In the genomic region with DNA sequence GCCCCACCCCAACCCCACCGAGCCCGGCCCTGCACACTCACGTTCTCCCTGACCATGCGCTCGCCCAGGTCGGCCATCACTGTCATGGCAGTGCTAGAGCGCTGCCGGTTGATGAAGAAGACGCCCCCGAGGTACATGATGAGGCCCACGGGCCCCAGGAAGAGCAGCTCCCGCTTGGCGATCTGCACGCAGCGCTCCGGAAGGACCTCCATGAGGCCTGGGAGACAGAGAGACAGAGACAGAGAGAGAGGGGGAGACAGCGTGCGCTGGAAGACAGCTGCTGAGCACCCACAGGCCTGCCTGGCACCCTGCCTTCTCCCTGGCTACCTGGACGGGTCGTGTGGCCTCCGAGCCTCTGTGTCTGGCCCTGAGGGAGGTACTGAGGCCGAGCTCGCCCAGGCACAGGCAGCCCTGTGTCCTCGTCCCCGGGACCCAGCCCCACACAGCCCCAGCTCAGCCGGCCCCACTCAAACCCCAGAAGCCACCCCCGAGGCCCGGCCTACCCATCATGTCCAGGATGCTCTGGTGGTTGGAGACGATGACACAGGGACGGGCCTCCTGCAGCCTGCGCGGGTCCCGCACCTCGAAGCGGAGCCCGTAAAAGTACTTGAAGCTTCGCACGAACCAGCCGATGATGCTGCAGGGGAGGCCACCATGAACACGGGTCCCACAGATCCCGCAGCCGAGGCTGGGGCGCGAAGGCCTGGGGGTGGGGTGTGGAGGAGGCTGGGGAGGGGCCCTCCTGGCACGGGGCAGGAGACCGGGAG, we compare ENCODE assay signal across 19 cellular contexts. TPM values are rescaled to one million over a fixed set of nuclear protein-coding genes. Genes with fewer than 3 reads are reported as not detected.
A peak's percentile ranks its signal among the peaks of the same experiment; 100 is the strongest.
DNase-seq lines count a peak whose midpoint lies in the region; ATAC-seq and TF ChIP-seq lines count a peak whose summit lies in the region.
"Had no signal": no experiment of that assay in that cellular context is flagged by ENCODE, and none has a peak within 500 bp of the region (broad histone marks: within the 10 kb centered on the region; RNA-seq: fewer than 3 reads in every experiment).

No MANE protein-coding gene starts in this region.

- no peaks in the 10 kb centered on the region for H3K23me2 ChIP-seq in H9 (ENCODE audit: insufficient read length, low read depth, low read length, poor library complexity, severe bottlenecking)

- H3K4me1 Mint-ChIP-seq in H9 (peaks cover 2 to 7% of the 10 kb centered on the region in 2 experiments), WTC11 (0 out of 2 replicates have a peak, but pooled peaks cover 5% of the 10 kb centered on the region), endothelial cell (ENCODE audit: unreplicated experiment) (peaks cover 31% of the 10 kb centered on the region)

- H3K27me3 Mint-ChIP-seq in H9 (ENCODE audit: low read depth), result peaks cover 1% of the 10 kb centered on the region; the same call in 1 of the 2 replicates
- H3K27me3 Mint-ChIP-seq in WTC11 (ENCODE audit: low read depth), result no peaks in the 10 kb centered on the region
- H3K27me3 Mint-ChIP-seq in endothelial cell (ENCODE audit: unreplicated experiment), result peaks cover 89% of the 10 kb centered on the region
- H3K27me3 Mint-ChIP-seq: CD4-positive, alpha-beta memory T cell had no signal

- no peak overlapping the region for H2AK5ac ChIP-seq in H9 (ENCODE audit: insufficient read length, low read length)

- H2BK12ac ChIP-seq in H9 (ENCODE audit: insufficient read length, low read depth, low read length), result no peak overlapping the region

- H3K9me3 Mint-ChIP-seq in H9 (no peaks in the 10 kb centered on the region), WTC11 (no peaks in the 10 kb centered on the region), endothelial cell (ENCODE audit: unreplicated experiment) (peaks cover 4% of the 10 kb centered on the region)
- H3K9me3 Mint-ChIP-seq: CD4-positive, alpha-beta memory T cell; HFFc6 had no signal

- no peak overlapping the region for H4K8ac ChIP-seq in H9 (replicated peaks; ENCODE audit: insufficient read length, low read depth, low read length)

- POLR2A ChIA-PET in WTC11 (lab: Charles Lee), result no interaction called here

- H3K36me3 Mint-ChIP-seq in H9 (ENCODE audit: insufficient read depth in 1 of 3, low read depth in 3 of 3), result peaks cover 0 to 5% (median 0%) of the 10 kb centered on the region in 3 experiments; a peak in 4 of 7 replicates
- no peaks in the 10 kb centered on the region for H3K36me3 Mint-ChIP-seq in WTC11
- H3K36me3 Mint-ChIP-seq in endothelial cell (ENCODE audit: low read depth, unreplicated experiment), result peaks cover 35% of the 10 kb centered on the region

- no peak overlapping the region for H3K4ac ChIP-seq in H9 (ENCODE audit: low read depth, low read length)

- no peak overlapping the region for H2BK5ac ChIP-seq in H9 (ENCODE audit: insufficient read length, low read length)

- no peaks in the 10 kb centered on the region for H3K79me2 ChIP-seq in H9 (ENCODE audit: insufficient read depth, low read length)

- no peak overlapping the region for H3K9ac ChIP-seq in H9 (ENCODE audit: extremely low read depth, insufficient read length, low read length)

- DNase-seq in H9 (no peak), WTC11 (ENCODE audit: low spot score) (no peak), endothelial cell (ENCODE audit: low spot score) (peak; percentile 50), NCI-H128 (lab: John Stamatoyannopoulos, UW; ENCODE audit: unreplicated experiment) (no peak), COLO668 (lab: John Stamatoyannopoulos, UW; ENCODE audit: unreplicated experiment) (no peak), SKM-1 treated with dmso at 0.1 percent for 144 hours (lab: John Stamatoyannopoulos, UW; ENCODE audit: unreplicated experiment) (no peak)
- no peak for DNase-seq in activated naive CD4-positive, alpha-beta T cell treated with Interleukin-2 at 50 U/mL for 16 hours
- DNase-seq: 8988T; ACHN; AML-193; BE2C; C1 segment of cervical spinal cord; Caco-2; CD4-positive, alpha-beta memory T cell; DMS153; DND-41; HFFc6 had no signal

- H3K23ac ChIP-seq in H9 (ENCODE audit: insufficient read length, low read depth, low read length), result no peak overlapping the region

- no peaks in the 10 kb centered on the region for H3K4me1 ChIP-seq in H9 (ENCODE audit: insufficient read depth, low read length)
- H3K4me1 ChIP-seq: BE2C had no signal

- H3K56ac ChIP-seq in H9 (ENCODE audit: insufficient read length, low read depth, low read length), result no peak overlapping the region

- no peak overlapping the region for H4K5ac ChIP-seq in H9 (ENCODE audit: insufficient read length, low read depth, low read length)

- no peaks in the 10 kb centered on the region for H3K79me1 ChIP-seq in H9 (ENCODE audit: insufficient read depth, low read depth, low read length, poor library complexity, severe bottlenecking)

- no peak for TF ChIP-seq CTCF in H9 (conservative IDR thresholded peaks at IDR 0.05)
- no peak for TF ChIP-seq CTCF in WTC11 (IDR thresholded peaks at IDR 0.05)
- no peak for TF ChIP-seq CTCF in endothelial cell (IDR thresholded peaks at IDR 0.05; ENCODE audit: unreplicated experiment)

- no peak overlapping the region for H3K14ac ChIP-seq in H9 (ENCODE audit: insufficient read depth, low read length)

- no peak overlapping the region for H3K18ac ChIP-seq in H9 (ENCODE audit: insufficient read length, low read depth, low read length)

- no peak overlapping the region for H3K27ac ChIP-seq in H9 (ENCODE audit: insufficient read length, low read depth, low read length)
- H3K27ac ChIP-seq: A549 had no signal

- H3K27ac Mint-ChIP-seq in H9, result peak overlapping the region; percentile 32 to 80 (median 49); a peak in 2 of 7 replicates
- peak overlapping the region; percentile 79; the same call in 1 of the 2 replicates for H3K27ac Mint-ChIP-seq in WTC11
- H3K27ac Mint-ChIP-seq in endothelial cell (ENCODE audit: unreplicated experiment), result peak overlapping the region; percentile 93
- H3K27ac Mint-ChIP-seq: CD4-positive, alpha-beta memory T cell; HFFc6 had no signal

- H3K4me2 ChIP-seq in H9 (ENCODE audit: insufficient read depth, insufficient read length, low read length), result no peak overlapping the region
- H3K4me2 ChIP-seq: A549 had no signal

- H2AFZ ChIP-seq in H9 (ENCODE audit: low read length), result no peak overlapping the region

- no peaks in the 10 kb centered on the region for H3K27me3 ChIP-seq in H9 (ENCODE audit: insufficient read depth, low read length)
- H3K27me3 ChIP-seq: BE2C had no signal

- no CpG with 5 or more reads among the region's 46 CpGs for WGBS in H9 (ENCODE audit: extremely low coverage, insufficient read length, low lambda C conversion rate)

- no peaks in the 10 kb centered on the region for H3K9me3 ChIP-seq in H9 (ENCODE audit: control insufficient read depth, low read depth, low read length)
- H3K9me3 ChIP-seq: A549, BE2C, Caco-2 had no signal

- ATAC-seq in WTC11, result no peak
- ATAC-seq: A549, HCT116 had no signal

- no peak overlapping the region for H2BK120ac ChIP-seq in H9 (ENCODE audit: low read depth, low read length, poor library complexity, severe bottlenecking)

- no peak overlapping the region for H2BK20ac ChIP-seq in H9 (ENCODE audit: low read depth, low read length, poor library complexity, severe bottlenecking)

- CTCF ChIA-PET in WTC11 (lab: Charles Lee), result interaction anchor here (1.4 to 2.6 kb wide), 3 partner anchors 12 to 65 kb away, joined by 3 to 17 read pairs (median 5); a partner anchor contains a TSS

- H3K4me3 Mint-ChIP-seq in H9 (no peak overlapping the region), WTC11 (no peak overlapping the region), endothelial cell (ENCODE audit: unreplicated experiment) (peak overlapping the region; percentile 85)
- H3K4me3 Mint-ChIP-seq: CD4-positive, alpha-beta memory T cell; HFFc6 had no signal

- no peaks in the 10 kb centered on the region for H4K20me1 ChIP-seq in H9 (ENCODE audit: control insufficient read depth, insufficient read depth, insufficient read length)

- no peak overlapping the region for H3T11ph ChIP-seq in H9 (ENCODE audit: low read length)

- H4K91ac ChIP-seq in H9 (ENCODE audit: insufficient read length, low read depth, low read length), result no peak overlapping the region

- H2BK15ac ChIP-seq in H9 (ENCODE audit: low read depth, low read length), result no peak overlapping the region

TF ChIP-seq in WTC11, 78 proteins besides CTCF, POLR2A, EP300 and RAD21 (continues in another document):
- TF ChIP-seq ZNF138 (CRISPR knock-in tag; conservative IDR thresholded peaks at IDR 0.05) (no peak), FOXP1 (CRISPR knock-in tag; IDR thresholded peaks at IDR 0.05; ENCODE audit: borderline replicate concordance) (no peak), JUN (CRISPR knock-in tag; IDR thresholded peaks at IDR 0.05) (no peak), TEAD4 (CRISPR knock-in tag; IDR thresholded peaks at IDR 0.05) (no peak)
- TF ChIP-seq, protein P1, sequence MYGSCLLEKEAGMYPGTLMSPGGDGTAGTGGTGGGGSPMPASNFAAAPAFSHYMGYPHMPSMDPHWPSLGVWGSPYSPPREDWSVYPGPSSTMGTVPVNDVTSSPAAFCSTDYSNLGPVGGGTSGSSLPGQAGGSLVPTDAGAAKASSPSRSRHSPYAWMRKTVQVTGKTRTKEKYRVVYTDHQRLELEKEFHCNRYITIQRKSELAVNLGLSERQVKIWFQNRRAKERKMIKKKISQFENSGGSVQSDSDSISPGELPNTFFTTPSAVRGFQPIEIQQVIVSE (CRISPR knock-in tag; IDR thresholded peaks at IDR 0.05; ENCODE audit: borderline replicate concordance), result no peak
- TF ChIP-seq, protein P2, sequence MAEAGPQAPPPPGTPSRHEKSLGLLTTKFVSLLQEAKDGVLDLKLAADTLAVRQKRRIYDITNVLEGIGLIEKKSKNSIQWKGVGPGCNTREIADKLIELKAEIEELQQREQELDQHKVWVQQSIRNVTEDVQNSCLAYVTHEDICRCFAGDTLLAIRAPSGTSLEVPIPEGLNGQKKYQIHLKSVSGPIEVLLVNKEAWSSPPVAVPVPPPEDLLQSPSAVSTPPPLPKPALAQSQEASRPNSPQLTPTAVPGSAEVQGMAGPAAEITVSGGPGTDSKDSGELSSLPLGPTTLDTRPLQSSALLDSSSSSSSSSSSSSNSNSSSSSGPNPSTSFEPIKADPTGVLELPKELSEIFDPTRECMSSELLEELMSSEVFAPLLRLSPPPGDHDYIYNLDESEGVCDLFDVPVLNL (CRISPR knock-in tag; IDR thresholded peaks at IDR 0.05; ENCODE audit: borderline replicate concordance, low read depth), result no peak

RNA-seq across cellular contexts. Expression of a gene that starts 10.2 kb away (rescaled TPM):
- total RNA-seq in H9 (2021), result 28.3 and 29.7 TPM in 2 replicates
- 40.2 to 42.2 TPM (median 41.2 TPM) in 3 replicates for total RNA-seq in WTC11 (2021)
- 38.9 TPM for total RNA-seq in endothelial cell (ENCODE audit: unreplicated experiment)

RNA-seq across cellular contexts. Expression of a gene that starts 14.4 kb away (rescaled TPM):
- 37.7 and 38.0 TPM in 2 replicates for total RNA-seq in H9 (2021)
- total RNA-seq in WTC11 (2021), result 54.6 to 64.9 TPM (median 62.8 TPM) in 3 replicates
- 945 TPM for total RNA-seq in endothelial cell (ENCODE audit: unreplicated experiment)
- total RNA-seq: CD4-positive, alpha-beta memory T cell had no signal

RNA-seq across cellular contexts. Expression of a gene that starts 35.3 kb away (rescaled TPM):
- total RNA-seq in H9 (2021), result 38.2 and 40.3 TPM in 2 replicates
- total RNA-seq in WTC11 (2021), result 45.4 to 49.8 TPM (median 48.9 TPM) in 3 replicates
- total RNA-seq in endothelial cell (ENCODE audit: unreplicated experiment), result 293 TPM
- total RNA-seq: CD4-positive, alpha-beta memory T cell; HFFc6 had no signal

Comparison
In these comparisons a context has a peak if more than half of its experiments do, and no peak if none do; other contexts are left out.
1. RNA of a gene that starts 14.4 kb away (total RNA-seq): 945 TPM in endothelial cell (single experiment); 54.6 to 64.9 TPM in WTC11 and 37.7 to 38.0 TPM in H9; every median in the first group is over 10 times any median in the second.
2. Peak in every context shown above with its lines, with median percentiles within 50 percentile points of each other: H3K27ac Mint-ChIP-seq.